ENCODE assay signal across 8 cellular contexts in genomic region chr12:95582230-95583058, GRCh38. TPM values are rescaled to one million over a fixed set of nuclear protein-coding genes. Genes with fewer than 3 reads are reported as not detected.
A peak's percentile ranks its signal among the peaks of the same experiment; 100 is the strongest.
DNase-seq lines count a peak whose midpoint lies in the region; ATAC-seq and TF ChIP-seq lines count a peak whose summit lies in the region.

No MANE protein-coding gene starts in this region.

- H3K27ac Mint-ChIP-seq in HFFc6: no peak overlapping the region

- H3K4me1 ChIP-seq in NT2/D1 (ENCODE audit: insufficient read depth, insufficient read length): no peaks in the 10 kb centered on the region

- H3K9ac ChIP-seq in NT2/D1 (ENCODE audit: insufficient read length, low read depth): no peak overlapping the region

- no peaks in the 10 kb centered on the region for H3K9me3 Mint-ChIP-seq in HFFc6

- H3K27me3 Mint-ChIP-seq in HFFc6 (ENCODE audit: insufficient read depth): peaks cover 5% of the 10 kb centered on the region; the same call in 1 of the 2 replicates

- no peak for ATAC-seq in GM18870 (IDR thresholded peaks at IDR 0.05; ENCODE audit: unreplicated experiment)

- peak; percentile 47 for DNase-seq in HFFc6
- peak; percentile 18 for DNase-seq in NT2/D1 (ENCODE audit: low read depth, low spot score)
- peak; percentile 80 for DNase-seq in fibroblast of the aortic adventitia (ENCODE audit: low read depth)
- DNase-seq in retinal pigment epithelial cell (ENCODE audit: low read depth): no peak
- DNase-seq in CD1c-positive myeloid dendritic cell (ENCODE audit: extremely low spot score): no peak
- DNase-seq in GF-D8 (lab: John Stamatoyannopoulos, UW): no peak
- no peak for DNase-seq in ecto neural progenitor cell (ENCODE audit: low spot score)

- no peaks in the 10 kb centered on the region for H3K36me3 Mint-ChIP-seq in HFFc6 (ENCODE audit: low read depth)

- H3K4me3 ChIP-seq in NT2/D1 (ENCODE audit: insufficient read length, low read depth): no peak overlapping the region
- no peak overlapping the region for H3K4me3 ChIP-seq in fibroblast of the aortic adventitia (ENCODE audit: low read depth, low read length)
- H3K4me3 ChIP-seq in retinal pigment epithelial cell (ENCODE audit: low read length): no peak overlapping the region

- TF ChIP-seq CTCF in HFFc6 (IDR thresholded peaks at IDR 0.05) (peak; percentile 78), fibroblast of the aortic adventitia (IDR thresholded peaks at IDR 0.05; ENCODE audit: insufficient read depth, low read length) (peak; percentile 64), retinal pigment epithelial cell (conservative IDR thresholded peaks at IDR 0.05; ENCODE audit: low read depth, low read length) (peak; percentile 64)

- H3K27me3 ChIP-seq in NT2/D1 (ENCODE audit: insufficient read depth, insufficient read length): no peaks in the 10 kb centered on the region

- no peak overlapping the region for H3K4me3 Mint-ChIP-seq in HFFc6

- H3K4me1 Mint-ChIP-seq in HFFc6 (ENCODE audit: low read depth): peaks cover 10% of the 10 kb centered on the region

- no peaks in the 10 kb centered on the region for H3K9me3 ChIP-seq in NT2/D1 (ENCODE audit: insufficient read depth, low read length)

- no peaks in the 10 kb centered on the region for H3K36me3 ChIP-seq in NT2/D1 (ENCODE audit: insufficient read depth, insufficient read length, low read length)

RNA-seq across cellular contexts. Expression of gene USP44, which starts 31.2 kb away (rescaled TPM):
- not detected for total RNA-seq in HFFc6 (2021; fragmentation: NEBNext Ultra II Directional; extraction: Animal tissue kit (Norgen Biotek cat#: 25700))
- 0.82 and 1.8 TPM in 2 replicates for total RNA-seq in fibroblast of the aortic adventitia (ENCODE audit: low replicate concordance)

Comparison
In these comparisons a context has a peak if more than half of its experiments do, and no peak if none do; other contexts are left out.
1. DNase-seq: peak in HFFc6 (single experiment), NT2/D1 (single experiment) and fibroblast of the aortic adventitia (single experiment); none in retinal pigment epithelial cell (single experiment), CD1c-positive myeloid dendritic cell (single experiment), GF-D8 (single experiment) and ecto neural progenitor cell (single experiment).
2. Peak in every context shown above with its lines, with median percentiles within 50 percentile points of each other: CTCF ChIP-seq.